ENCODE assay signal across 7 cellular contexts in the genomic region with DNA sequence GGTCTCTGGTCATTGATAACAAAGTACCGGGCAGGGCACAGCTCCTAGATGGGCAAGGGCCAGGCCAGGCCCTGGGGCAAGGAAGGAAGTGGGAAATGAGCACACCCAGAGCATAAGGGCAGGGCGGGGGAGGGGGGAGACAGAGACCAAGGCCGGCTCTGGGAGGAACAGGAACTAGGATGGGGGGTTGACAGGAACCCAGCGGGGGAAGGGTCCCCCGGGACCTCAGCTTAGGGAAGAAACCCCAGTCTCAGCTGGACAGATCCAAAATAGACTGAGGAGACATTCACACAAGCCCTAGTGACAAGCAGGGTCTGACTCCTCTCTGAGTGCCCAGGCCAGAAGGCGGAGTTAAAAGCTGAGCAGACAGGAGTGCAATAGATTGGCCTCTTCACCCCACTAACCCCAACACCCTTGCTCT. TPM values are rescaled to one million over a fixed set of nuclear protein-coding genes. Genes with fewer than 3 reads are reported as not detected.
DNase-seq lines count a peak whose midpoint lies in the region; ATAC-seq and TF ChIP-seq lines count a peak whose summit lies in the region.

No MANE protein-coding gene starts in this region.

- DNase-seq in GM12865 (ENCODE audit: low read depth) (peak; percentile 66), NOMO-1 (lab: John Stamatoyannopoulos, UW; ENCODE audit: unreplicated experiment in 2 of 2) (peak; percentile 79 to 87), adipocyte (ENCODE audit: low read depth) (peak; percentile 71), left ventricle myocardium inferior (peak; percentile 80), posterior vena cava (ENCODE audit: low spot score) (peak; percentile 91)

- no peaks in the 10 kb centered on the region for H3K9me3 ChIP-seq in adipocyte (ENCODE audit: control insufficient read depth, low read length)
- H3K9me3 ChIP-seq in left ventricle myocardium inferior (replicated peaks), result no peaks in the 10 kb centered on the region

- H3K4me3 ChIP-seq in GM12865 (ENCODE audit: low read depth, low read length) (peak overlapping the region; percentile 79), adipocyte (ENCODE audit: low read length) (peak overlapping the region; percentile 85), left ventricle myocardium inferior (peak overlapping the region; percentile 74)

- H3K27me3 ChIP-seq in adipocyte (replicated peaks; ENCODE audit: control insufficient read depth, insufficient read depth, low read length) (no peaks in the 10 kb centered on the region), left ventricle myocardium inferior (ENCODE audit: low read depth) (no peaks in the 10 kb centered on the region)

- peak overlapping the region; percentile 94 for H3K9ac ChIP-seq in adipocyte (ENCODE audit: low read length)

- H3K36me3 ChIP-seq in adipocyte (ENCODE audit: control insufficient read depth, insufficient read depth, low read length, severe bottlenecking) (no peaks in the 10 kb centered on the region), left ventricle myocardium inferior (no peaks in the 10 kb centered on the region)

- ATAC-seq in GM21515 (IDR thresholded peaks at IDR 0.05; ENCODE audit: unreplicated experiment) (no peak), HG02678 (IDR thresholded peaks at IDR 0.05; ENCODE audit: unreplicated experiment) (no peak)

- H3K27ac ChIP-seq in left ventricle myocardium inferior (replicated peaks), result peak overlapping the region; percentile 95

- TF ChIP-seq CTCF in GM12865 (IDR thresholded peaks at IDR 0.05; ENCODE audit: insufficient read depth, low read depth, low read length, missing control alignments) (no peak), left ventricle myocardium inferior (IDR thresholded peaks at IDR 0.05; ENCODE audit: borderline replicate concordance) (no peak)

- intact Hi-C loops in left ventricle myocardium inferior (cut with micrococcal nuclease) (loop anchor here (5.0 to 10.0 kb wide), 3 partner anchors 47 to 362 kb away; a partner anchor contains a TSS), posterior vena cava (cut with DNase I) (loop anchor here (5.0 to 10.0 kb wide), 4 partner anchors 142 to 440 kb away; no protein-coding TSS in a partner anchor)

- peaks cover 48% of the 10 kb centered on the region for H3K4me1 ChIP-seq in adipocyte (ENCODE audit: control insufficient read depth, insufficient read depth, low read length)
- peaks cover 67% of the 10 kb centered on the region for H3K4me1 ChIP-seq in left ventricle myocardium inferior

RNA-seq across cellular contexts. Expression of a gene that starts 0.7 kb away (rescaled TPM):
- total RNA-seq in left ventricle myocardium inferior (17.0 TPM), posterior vena cava (10 to 100 TPM; 21.6 to 26.5 TPM)

RNA-seq across cellular contexts. Expression of a gene that starts 12.0 kb away (rescaled TPM):
- total RNA-seq in left ventricle myocardium inferior (132 TPM), posterior vena cava (10 to 100 TPM; 67.9 to 71.6 TPM)

RNA-seq across cellular contexts. Expression of a gene that starts 18.5 kb away (rescaled TPM):
- 9.4 TPM for total RNA-seq in left ventricle myocardium inferior
- 10 to 100 TPM; 11.8 to 15.3 TPM for total RNA-seq in posterior vena cava

RNA-seq across cellular contexts. Expression of a gene that starts 35.2 kb away (rescaled TPM):
- total RNA-seq in left ventricle myocardium inferior (5.6 TPM), posterior vena cava (1 to 10 TPM; 8.0 to 8.9 TPM)

RNA-seq across cellular contexts. Expression of a gene that starts 42.5 kb away (rescaled TPM):
- total RNA-seq in left ventricle myocardium inferior (253 TPM), posterior vena cava (100 to 1,000 TPM; 138 to 179 TPM)
